Comparison of ENCODE assay signal across 1 cellular context in the genomic region with DNA sequence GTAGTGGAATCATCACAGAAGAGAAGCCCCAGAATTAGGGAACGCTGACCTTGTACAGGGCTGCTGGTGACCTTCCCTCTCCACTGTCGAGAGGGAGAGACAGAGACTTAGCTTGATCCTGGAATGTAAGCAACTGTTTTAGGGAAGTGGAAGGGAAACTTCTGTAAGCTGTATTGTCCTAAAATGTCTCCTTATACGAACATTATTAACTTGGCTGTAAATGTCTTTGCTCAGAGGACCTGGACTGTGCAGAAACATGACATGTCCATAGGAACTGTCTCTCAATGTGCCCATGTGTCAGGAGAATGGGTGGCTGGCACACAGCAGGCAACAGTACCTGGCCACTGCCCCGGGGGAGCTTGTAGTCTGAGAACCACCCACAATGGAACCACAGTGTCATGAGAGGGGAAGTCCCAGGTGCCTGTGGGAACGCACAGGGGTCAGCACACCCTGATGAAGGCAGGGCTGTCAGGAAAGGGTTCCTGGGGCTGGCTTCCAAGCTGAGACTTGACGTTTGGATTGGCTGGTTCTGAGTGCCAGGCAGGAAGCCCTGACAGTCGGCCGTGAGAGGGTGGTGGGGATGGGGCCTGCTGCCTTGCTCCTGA.
TF ChIP-seq lines count a peak whose summit lies in the region.

No MANE protein-coding gene starts in this region.

TF ChIP-seq in GM12878, 131 proteins besides CTCF, POLR2A, EP300 and RAD21 (continued from another document and continues in another):
- TF ChIP-seq, protein P1, sequence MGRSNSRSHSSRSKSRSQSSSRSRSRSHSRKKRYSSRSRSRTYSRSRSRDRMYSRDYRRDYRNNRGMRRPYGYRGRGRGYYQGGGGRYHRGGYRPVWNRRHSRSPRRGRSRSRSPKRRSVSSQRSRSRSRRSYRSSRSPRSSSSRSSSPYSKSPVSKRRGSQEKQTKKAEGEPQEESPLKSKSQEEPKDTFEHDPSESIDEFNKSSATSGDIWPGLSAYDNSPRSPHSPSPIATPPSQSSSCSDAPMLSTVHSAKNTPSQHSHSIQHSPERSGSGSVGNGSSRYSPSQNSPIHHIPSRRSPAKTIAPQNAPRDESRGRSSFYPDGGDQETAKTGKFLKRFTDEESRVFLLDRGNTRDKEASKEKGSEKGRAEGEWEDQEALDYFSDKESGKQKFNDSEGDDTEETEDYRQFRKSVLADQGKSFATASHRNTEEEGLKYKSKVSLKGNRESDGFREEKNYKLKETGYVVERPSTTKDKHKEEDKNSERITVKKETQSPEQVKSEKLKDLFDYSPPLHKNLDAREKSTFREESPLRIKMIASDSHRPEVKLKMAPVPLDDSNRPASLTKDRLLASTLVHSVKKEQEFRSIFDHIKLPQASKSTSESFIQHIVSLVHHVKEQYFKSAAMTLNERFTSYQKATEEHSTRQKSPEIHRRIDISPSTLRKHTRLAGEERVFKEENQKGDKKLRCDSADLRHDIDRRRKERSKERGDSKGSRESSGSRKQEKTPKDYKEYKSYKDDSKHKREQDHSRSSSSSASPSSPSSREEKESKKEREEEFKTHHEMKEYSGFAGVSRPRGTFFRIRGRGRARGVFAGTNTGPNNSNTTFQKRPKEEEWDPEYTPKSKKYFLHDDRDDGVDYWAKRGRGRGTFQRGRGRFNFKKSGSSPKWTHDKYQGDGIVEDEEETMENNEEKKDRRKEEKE (IDR thresholded peaks at IDR 0.05): no peak
- TF ChIP-seq POLR2AphosphoS5 (IDR thresholded peaks at IDR 0.05; ENCODE audit: low read length) (no peak), BRCA1 (IDR thresholded peaks at IDR 0.05; ENCODE audit: low read depth, low read length) (no peak), SMAD5 (IDR thresholded peaks at IDR 0.05; ENCODE audit: low read depth) (no peak), RAD51 (IDR thresholded peaks at IDR 0.05) (no peak), HDGF (IDR thresholded peaks at IDR 0.05) (no peak), SUZ12 (IDR thresholded peaks at IDR 0.05; ENCODE audit: unreplicated experiment) (no peak), RFX5 (IDR thresholded peaks at IDR 0.05; ENCODE audit: low read depth, low read length) (no peak), PAX5 (IDR thresholded peaks at IDR 0.05; ENCODE audit: borderline replicate concordance, low read depth, low read length) (no peak), BHLHE40 (IDR thresholded peaks at IDR 0.05; ENCODE audit: borderline replicate concordance in 1 of 2, low read depth in 2 of 2, low read length in 1 of 2) (peak in 1 of 2 experiments; percentile 35; a peak in 1 of 4 replicates), EED (IDR thresholded peaks at IDR 0.05; ENCODE audit: low read depth) (peak; percentile 34; the same call in 1 of the 2 replicates), NFXL1 (IDR thresholded peaks at IDR 0.05; ENCODE audit: borderline replicate concordance) (no peak), TBL1XR1 (IDR thresholded peaks at IDR 0.05; ENCODE audit: low read depth, low read length) (0 out of 2 replicates have a peak, but pooled peaks have one; percentile 20), IKZF2 (IDR thresholded peaks at IDR 0.05) (peak; percentile 55 to 58; a peak in 3 of 4 replicates), IKZF1 (conservative IDR thresholded peaks at IDR 0.05) (peak; percentile 52), SREBF2 (IDR thresholded peaks at IDR 0.05; ENCODE audit: low read length) (no peak), NR2C1 (IDR thresholded peaks at IDR 0.05) (no peak), BMI1 (IDR thresholded peaks at IDR 0.05; ENCODE audit: borderline replicate concordance) (no peak), MEF2A (IDR thresholded peaks at IDR 0.05; ENCODE audit: insufficient read depth, low read depth, low read length) (no peak), TCF3 (IDR thresholded peaks at IDR 0.05; ENCODE audit: borderline replicate concordance, insufficient read depth, low read depth, low read length) (no peak), SREBF1 (IDR thresholded peaks at IDR 0.05; ENCODE audit: low read length) (no peak), RB1 (IDR thresholded peaks at IDR 0.05; ENCODE audit: borderline replicate concordance) (no peak), RUNX3 (IDR thresholded peaks at IDR 0.05; ENCODE audit: low read length) (peak; percentile 78), IRF4 (IDR thresholded peaks at IDR 0.05; ENCODE audit: low read depth, low read length) (no peak), GATAD2B (conservative IDR thresholded peaks at IDR 0.05; ENCODE audit: low read depth) (0 out of 2 replicates have a peak, but pooled peaks have one; percentile 29), MYB (IDR thresholded peaks at IDR 0.05; ENCODE audit: borderline replicate concordance, low read depth, low read length) (no peak), TCF12 (IDR thresholded peaks at IDR 0.05; ENCODE audit: low read depth, low read length) (0 out of 2 replicates have a peak, but pooled peaks have one; percentile 10), TCF7 (IDR thresholded peaks at IDR 0.05; ENCODE audit: borderline replicate concordance) (no peak), MYC (IDR thresholded peaks at IDR 0.05; ENCODE audit: insufficient read depth, insufficient read length, insufficient replicate concordance, low read length, severe bottlenecking) (no peak), EZH2 (IDR thresholded peaks at IDR 0.05; ENCODE audit: borderline replicate concordance, control insufficient read depth, low read depth, low read length) (no peak), CREM (IDR thresholded peaks at IDR 0.05; ENCODE audit: low read depth) (peak; percentile 26; the same call in 1 of the 2 replicates), HCFC1 (IDR thresholded peaks at IDR 0.05; ENCODE audit: low read length) (no peak), MEF2B (IDR thresholded peaks at IDR 0.05; ENCODE audit: partially characterized antibody, poor library complexity, severe bottlenecking) (peak; percentile 83), SRF (IDR thresholded peaks at IDR 0.05; ENCODE audit: low read depth in 2 of 2, low read length in 2 of 2) (no peak), CHD2 (IDR thresholded peaks at IDR 0.05; ENCODE audit: borderline replicate concordance, low read depth, low read length) (no peak), ZNF24 (IDR thresholded peaks at IDR 0.05) (no peak), SPI1 (IDR thresholded peaks at IDR 0.05; ENCODE audit: borderline replicate concordance, insufficient read depth, low read depth, low read length) (peak; percentile 56; the same call in 1 of the 2 replicates), NR2F1 (conservative IDR thresholded peaks at IDR 0.05) (peak; percentile 50), DPF2 (IDR thresholded peaks at IDR 0.05) (peak; percentile 18; the same call in 1 of the 2 replicates), TAF1 (IDR thresholded peaks at IDR 0.05; ENCODE audit: borderline replicate concordance, low read depth, low read length) (no peak)
- TF ChIP-seq, protein P2, sequence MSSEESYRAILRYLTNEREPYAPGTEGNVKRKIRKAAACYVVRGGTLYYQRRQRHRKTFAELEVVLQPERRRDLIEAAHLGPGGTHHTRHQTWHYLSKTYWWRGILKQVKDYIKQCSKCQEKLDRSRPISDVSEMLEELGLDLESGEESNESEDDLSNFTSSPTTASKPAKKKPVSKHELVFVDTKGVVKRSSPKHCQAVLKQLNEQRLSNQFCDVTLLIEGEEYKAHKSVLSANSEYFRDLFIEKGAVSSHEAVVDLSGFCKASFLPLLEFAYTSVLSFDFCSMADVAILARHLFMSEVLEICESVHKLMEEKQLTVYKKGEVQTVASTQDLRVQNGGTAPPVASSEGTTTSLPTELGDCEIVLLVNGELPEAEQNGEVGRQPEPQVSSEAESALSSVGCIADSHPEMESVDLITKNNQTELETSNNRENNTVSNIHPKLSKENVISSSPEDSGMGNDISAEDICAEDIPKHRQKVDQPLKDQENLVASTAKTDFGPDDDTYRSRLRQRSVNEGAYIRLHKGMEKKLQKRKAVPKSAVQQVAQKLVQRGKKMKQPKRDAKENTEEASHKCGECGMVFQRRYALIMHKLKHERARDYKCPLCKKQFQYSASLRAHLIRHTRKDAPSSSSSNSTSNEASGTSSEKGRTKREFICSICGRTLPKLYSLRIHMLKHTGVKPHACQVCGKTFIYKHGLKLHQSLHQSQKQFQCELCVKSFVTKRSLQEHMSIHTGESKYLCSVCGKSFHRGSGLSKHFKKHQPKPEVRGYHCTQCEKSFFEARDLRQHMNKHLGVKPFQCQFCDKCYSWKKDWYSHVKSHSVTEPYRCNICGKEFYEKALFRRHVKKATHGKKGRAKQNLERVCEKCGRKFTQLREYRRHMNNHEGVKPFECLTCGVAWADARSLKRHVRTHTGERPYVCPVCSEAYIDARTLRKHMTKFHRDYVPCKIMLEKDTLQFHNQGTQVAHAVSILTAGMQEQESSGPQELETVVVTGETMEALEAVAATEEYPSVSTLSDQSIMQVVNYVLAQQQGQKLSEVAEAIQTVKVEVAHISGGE (CRISPR knock-in tag; IDR thresholded peaks at IDR 0.05): no peak
- TF ChIP-seq, protein P3, sequence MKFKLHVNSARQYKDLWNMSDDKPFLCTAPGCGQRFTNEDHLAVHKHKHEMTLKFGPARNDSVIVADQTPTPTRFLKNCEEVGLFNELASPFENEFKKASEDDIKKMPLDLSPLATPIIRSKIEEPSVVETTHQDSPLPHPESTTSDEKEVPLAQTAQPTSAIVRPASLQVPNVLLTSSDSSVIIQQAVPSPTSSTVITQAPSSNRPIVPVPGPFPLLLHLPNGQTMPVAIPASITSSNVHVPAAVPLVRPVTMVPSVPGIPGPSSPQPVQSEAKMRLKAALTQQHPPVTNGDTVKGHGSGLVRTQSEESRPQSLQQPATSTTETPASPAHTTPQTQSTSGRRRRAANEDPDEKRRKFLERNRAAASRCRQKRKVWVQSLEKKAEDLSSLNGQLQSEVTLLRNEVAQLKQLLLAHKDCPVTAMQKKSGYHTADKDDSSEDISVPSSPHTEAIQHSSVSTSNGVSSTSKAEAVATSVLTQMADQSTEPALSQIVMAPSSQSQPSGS (IDR thresholded peaks at IDR 0.05; ENCODE audit: low read length): no peak
- TF ChIP-seq, protein P4, sequence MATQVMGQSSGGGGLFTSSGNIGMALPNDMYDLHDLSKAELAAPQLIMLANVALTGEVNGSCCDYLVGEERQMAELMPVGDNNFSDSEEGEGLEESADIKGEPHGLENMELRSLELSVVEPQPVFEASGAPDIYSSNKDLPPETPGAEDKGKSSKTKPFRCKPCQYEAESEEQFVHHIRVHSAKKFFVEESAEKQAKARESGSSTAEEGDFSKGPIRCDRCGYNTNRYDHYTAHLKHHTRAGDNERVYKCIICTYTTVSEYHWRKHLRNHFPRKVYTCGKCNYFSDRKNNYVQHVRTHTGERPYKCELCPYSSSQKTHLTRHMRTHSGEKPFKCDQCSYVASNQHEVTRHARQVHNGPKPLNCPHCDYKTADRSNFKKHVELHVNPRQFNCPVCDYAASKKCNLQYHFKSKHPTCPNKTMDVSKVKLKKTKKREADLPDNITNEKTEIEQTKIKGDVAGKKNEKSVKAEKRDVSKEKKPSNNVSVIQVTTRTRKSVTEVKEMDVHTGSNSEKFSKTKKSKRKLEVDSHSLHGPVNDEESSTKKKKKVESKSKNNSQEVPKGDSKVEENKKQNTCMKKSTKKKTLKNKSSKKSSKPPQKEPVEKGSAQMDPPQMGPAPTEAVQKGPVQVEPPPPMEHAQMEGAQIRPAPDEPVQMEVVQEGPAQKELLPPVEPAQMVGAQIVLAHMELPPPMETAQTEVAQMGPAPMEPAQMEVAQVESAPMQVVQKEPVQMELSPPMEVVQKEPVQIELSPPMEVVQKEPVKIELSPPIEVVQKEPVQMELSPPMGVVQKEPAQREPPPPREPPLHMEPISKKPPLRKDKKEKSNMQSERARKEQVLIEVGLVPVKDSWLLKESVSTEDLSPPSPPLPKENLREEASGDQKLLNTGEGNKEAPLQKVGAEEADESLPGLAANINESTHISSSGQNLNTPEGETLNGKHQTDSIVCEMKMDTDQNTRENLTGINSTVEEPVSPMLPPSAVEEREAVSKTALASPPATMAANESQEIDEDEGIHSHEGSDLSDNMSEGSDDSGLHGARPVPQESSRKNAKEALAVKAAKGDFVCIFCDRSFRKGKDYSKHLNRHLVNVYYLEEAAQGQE (IDR thresholded peaks at IDR 0.05; ENCODE audit: low read depth, low read length): no peak
- TF ChIP-seq, protein P5, sequence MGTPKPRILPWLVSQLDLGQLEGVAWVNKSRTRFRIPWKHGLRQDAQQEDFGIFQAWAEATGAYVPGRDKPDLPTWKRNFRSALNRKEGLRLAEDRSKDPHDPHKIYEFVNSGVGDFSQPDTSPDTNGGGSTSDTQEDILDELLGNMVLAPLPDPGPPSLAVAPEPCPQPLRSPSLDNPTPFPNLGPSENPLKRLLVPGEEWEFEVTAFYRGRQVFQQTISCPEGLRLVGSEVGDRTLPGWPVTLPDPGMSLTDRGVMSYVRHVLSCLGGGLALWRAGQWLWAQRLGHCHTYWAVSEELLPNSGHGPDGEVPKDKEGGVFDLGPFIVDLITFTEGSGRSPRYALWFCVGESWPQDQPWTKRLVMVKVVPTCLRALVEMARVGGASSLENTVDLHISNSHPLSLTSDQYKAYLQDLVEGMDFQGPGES (IDR thresholded peaks at IDR 0.05): no peak
- TF ChIP-seq, protein P6, sequence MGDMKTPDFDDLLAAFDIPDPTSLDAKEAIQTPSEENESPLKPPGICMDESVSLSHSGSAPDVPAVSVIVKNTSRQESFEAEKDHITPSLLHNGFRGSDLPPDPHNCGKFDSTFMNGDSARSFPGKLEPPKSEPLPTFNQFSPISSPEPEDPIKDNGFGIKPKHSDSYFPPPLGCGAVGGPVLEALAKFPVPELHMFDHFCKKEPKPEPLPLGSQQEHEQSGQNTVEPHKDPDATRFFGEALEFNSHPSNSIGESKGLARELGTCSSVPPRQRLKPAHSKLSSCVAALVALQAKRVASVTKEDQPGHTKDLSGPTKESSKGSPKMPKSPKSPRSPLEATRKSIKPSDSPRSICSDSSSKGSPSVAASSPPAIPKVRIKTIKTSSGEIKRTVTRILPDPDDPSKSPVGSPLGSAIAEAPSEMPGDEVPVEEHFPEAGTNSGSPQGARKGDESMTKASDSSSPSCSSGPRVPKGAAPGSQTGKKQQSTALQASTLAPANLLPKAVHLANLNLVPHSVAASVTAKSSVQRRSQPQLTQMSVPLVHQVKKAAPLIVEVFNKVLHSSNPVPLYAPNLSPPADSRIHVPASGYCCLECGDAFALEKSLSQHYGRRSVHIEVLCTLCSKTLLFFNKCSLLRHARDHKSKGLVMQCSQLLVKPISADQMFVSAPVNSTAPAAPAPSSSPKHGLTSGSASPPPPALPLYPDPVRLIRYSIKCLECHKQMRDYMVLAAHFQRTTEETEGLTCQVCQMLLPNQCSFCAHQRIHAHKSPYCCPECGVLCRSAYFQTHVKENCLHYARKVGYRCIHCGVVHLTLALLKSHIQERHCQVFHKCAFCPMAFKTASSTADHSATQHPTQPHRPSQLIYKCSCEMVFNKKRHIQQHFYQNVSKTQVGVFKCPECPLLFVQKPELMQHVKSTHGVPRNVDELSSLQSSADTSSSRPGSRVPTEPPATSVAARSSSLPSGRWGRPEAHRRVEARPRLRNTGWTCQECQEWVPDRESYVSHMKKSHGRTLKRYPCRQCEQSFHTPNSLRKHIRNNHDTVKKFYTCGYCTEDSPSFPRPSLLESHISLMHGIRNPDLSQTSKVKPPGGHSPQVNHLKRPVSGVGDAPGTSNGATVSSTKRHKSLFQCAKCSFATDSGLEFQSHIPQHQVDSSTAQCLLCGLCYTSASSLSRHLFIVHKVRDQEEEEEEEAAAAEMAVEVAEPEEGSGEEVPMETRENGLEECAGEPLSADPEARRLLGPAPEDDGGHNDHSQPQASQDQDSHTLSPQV (IDR thresholded peaks at IDR 0.05): no peak
- TF ChIP-seq, protein P7, sequence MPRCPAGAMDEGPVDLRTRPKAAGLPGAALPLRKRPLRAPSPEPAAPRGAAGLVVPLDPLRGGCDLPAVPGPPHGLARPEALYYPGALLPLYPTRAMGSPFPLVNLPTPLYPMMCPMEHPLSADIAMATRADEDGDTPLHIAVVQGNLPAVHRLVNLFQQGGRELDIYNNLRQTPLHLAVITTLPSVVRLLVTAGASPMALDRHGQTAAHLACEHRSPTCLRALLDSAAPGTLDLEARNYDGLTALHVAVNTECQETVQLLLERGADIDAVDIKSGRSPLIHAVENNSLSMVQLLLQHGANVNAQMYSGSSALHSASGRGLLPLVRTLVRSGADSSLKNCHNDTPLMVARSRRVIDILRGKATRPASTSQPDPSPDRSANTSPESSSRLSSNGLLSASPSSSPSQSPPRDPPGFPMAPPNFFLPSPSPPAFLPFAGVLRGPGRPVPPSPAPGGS (IDR thresholded peaks at IDR 0.05; ENCODE audit: borderline replicate concordance, insufficient read depth, low read depth, low read length, poor library complexity, severe bottlenecking): no peak
